ENCODE assay signal across 8 cellular contexts in genomic region chr3:78645628-78646310, GRCh38.
DNase-seq lines count a peak whose midpoint lies in the region; ATAC-seq, FAIRE-seq and TF ChIP-seq lines count a peak whose summit lies in the region.

No MANE protein-coding gene starts in this region.

- intact Hi-C loops in breast epithelium (cut with DNase I; ENCODE audit: low total_unique reads), result no loop called here
- intact Hi-C loops in uterus (cut with DNase I; ENCODE audit: low total_unique reads), result no loop called here

- H3K36me3 ChIP-seq in breast epithelium (no peaks in the 10 kb centered on the region), uterus (no peaks in the 10 kb centered on the region)

- H3K9me3 ChIP-seq in breast epithelium (no peaks in the 10 kb centered on the region), uterus (no peaks in the 10 kb centered on the region)

- TF ChIP-seq CTCF in breast epithelium (IDR thresholded peaks at IDR 0.05) (peak; percentile 71 to 81 (median 77)), uterus (IDR thresholded peaks at IDR 0.05) (peak; percentile 67 to 77 (median 72))

- DNase-seq in D341Med (ENCODE audit: low spot score), result peak; percentile 41
- peak; percentile 6 for DNase-seq in GM19239 (ENCODE audit: insufficient read length, low spot score)
- peak; percentile 55 for DNase-seq in NCI-H446 treated with DMSO at 0.1 percent for 48 hours (lab: John Stamatoyannopoulos, UW)
- DNase-seq in breast epithelium (ENCODE audit: low spot score in 2 of 2), result no peak
- DNase-seq in kidney tubule cell (ENCODE audit: low spot score), result peak; percentile 84
- no peak for DNase-seq in uterus
- DNase-seq in occipital lobe (lab: John Stamatoyannopoulos, UW), result no peak

- H3K4me1 ChIP-seq in breast epithelium (no peaks in the 10 kb centered on the region), uterus (no peaks in the 10 kb centered on the region)

- peak; percentile 85 for FAIRE-seq in GM19239 (lab: Jason Lieb, UNC)

- H3K27me3 ChIP-seq in breast epithelium (no peaks in the 10 kb centered on the region), uterus (no peaks in the 10 kb centered on the region)

- H3K27ac ChIP-seq in breast epithelium (no peak overlapping the region), uterus (no peak overlapping the region)

- TF ChIP-seq POLR2A in breast epithelium (IDR thresholded peaks at IDR 0.05) (no peak), uterus (IDR thresholded peaks at IDR 0.05) (no peak)

- H3K4me3 ChIP-seq in breast epithelium (no peak overlapping the region), uterus (no peak overlapping the region)

- ATAC-seq in HG03159 (IDR thresholded peaks at IDR 0.05; ENCODE audit: unreplicated experiment), result peak; percentile 92

Comparison
In these comparisons a context has a peak if more than half of its experiments do, and no peak if none do; other contexts are left out.
1. DNase-seq: peak in D341Med (single experiment), GM19239 (single experiment), NCI-H446 treated with DMSO at 0.1 percent for 48 hours (single experiment) and kidney tubule cell (single experiment); none in breast epithelium (0 of 2), uterus (0 of 2) and occipital lobe (single experiment).